In the genomic region with DNA sequence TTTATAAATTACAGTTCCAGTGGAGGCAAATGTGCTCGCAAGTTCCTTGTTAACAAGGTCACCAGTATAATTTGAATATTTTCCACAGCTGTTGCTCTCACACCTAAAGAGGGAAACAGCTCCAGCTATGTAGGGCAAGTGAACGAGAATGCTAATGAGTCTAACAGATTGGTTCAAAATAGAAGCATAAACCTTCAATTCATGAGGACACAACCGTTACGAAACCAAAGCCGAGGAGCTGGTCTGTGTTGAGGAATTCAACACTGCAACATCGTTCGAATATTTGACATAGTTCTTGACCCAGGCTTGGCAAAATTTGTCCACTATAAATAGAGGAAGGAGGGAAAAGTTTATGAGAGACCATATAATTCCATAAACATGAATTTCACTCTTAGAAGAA, we compare ENCODE assay signal across 10 cellular contexts.
DNase-seq lines count a peak whose midpoint lies in the region; ATAC-seq and TF ChIP-seq lines count a peak whose summit lies in the region.
"Had no signal": no experiment of that assay in that cellular context is flagged by ENCODE, and none has a peak within 500 bp of the region (broad histone marks: within the 10 kb centered on the region; RNA-seq: fewer than 3 reads in every experiment).

No MANE protein-coding gene starts in this region.

- no peak overlapping the region for H3K4me3 Mint-ChIP-seq in activated CD4-positive, alpha-beta T cell treated with anti-CD3 and anti-CD28 coated beads for 36 hours
- no peak overlapping the region for H3K4me3 Mint-ChIP-seq in immature natural killer cell

- no peak overlapping the region for H3K4me3 ChIP-seq in fibroblast of the aortic adventitia (ENCODE audit: low read depth, low read length)
- H3K4me3 ChIP-seq in tibial artery = peak overlapping the region; percentile 13 to 23
- H3K4me3 ChIP-seq: A549 had no signal

- H3K27me3 ChIP-seq in tibial artery = no peaks in the 10 kb centered on the region

- peak overlapping the region; percentile 69 to 73 for H3K27ac ChIP-seq in tibial artery
- H3K27ac ChIP-seq: A549, parathyroid adenoma had no signal

- H3K9me3 Mint-ChIP-seq in activated CD4-positive, alpha-beta T cell treated with anti-CD3 and anti-CD28 coated beads for 36 hours (ENCODE audit: low read depth) = peaks cover 10% of the 10 kb centered on the region
- peaks cover 1 to 9% (median 6%) of the 10 kb centered on the region in 6 donors for H3K9me3 Mint-ChIP-seq in immature natural killer cell

- H3K36me3 Mint-ChIP-seq in activated CD4-positive, alpha-beta T cell treated with anti-CD3 and anti-CD28 coated beads for 36 hours (ENCODE audit: low read depth) = peaks cover 6% of the 10 kb centered on the region
- peaks cover 0 to 9% (median 4%) of the 10 kb centered on the region in 3 donors for H3K36me3 Mint-ChIP-seq in immature natural killer cell

- H3K36me3 ChIP-seq in tibial artery = no peaks in the 10 kb centered on the region

- no peak for ATAC-seq in activated CD4-positive, alpha-beta T cell treated with anti-CD3 and anti-CD28 coated beads for 36 hours
- ATAC-seq: A549 had no signal

- CTCF ChIA-PET in activated CD4-positive, alpha-beta T cell treated with anti-CD3 and anti-CD28 coated beads for 36 hours (lab: Charles Lee) = interaction anchor here (1.0 kb wide), 1 partner anchor 117 kb away, joined by 3 read pairs; no protein-coding TSS in a partner anchor

- no peak for TF ChIP-seq CTCF in fibroblast of the aortic adventitia (IDR thresholded peaks at IDR 0.05; ENCODE audit: insufficient read depth, low read length)
- no peak for TF ChIP-seq CTCF in tibial artery (IDR thresholded peaks at IDR 0.05)

- no peak for DNase-seq in activated CD4-positive, alpha-beta T cell treated with anti-CD3 and anti-CD28 coated beads for 36 hours
- DNase-seq in activated CD4-positive, alpha-beta T cell treated with anti-CD3 and anti-CD28 coated beads, Interleukin-2, amount 50 U/mL, for 4 hours = no peak
- peak; percentile 67 for DNase-seq in HS-27A (ENCODE audit: low read depth)
- peak; percentile 85 for DNase-seq in fibroblast of the aortic adventitia (ENCODE audit: low read depth)
- DNase-seq in tibial artery = no peak
- DNase-seq in immature natural killer cell = no peak
- DNase-seq in activated naive CD4-positive, alpha-beta T cell treated with Interleukin-2 at 50 U/mL for 16 hours = no peak
- DNase-seq in NCI-H446 (lab: John Stamatoyannopoulos, UW) = no peak

- no peaks in the 10 kb centered on the region for H3K27me3 Mint-ChIP-seq in activated CD4-positive, alpha-beta T cell treated with anti-CD3 and anti-CD28 coated beads for 36 hours
- H3K27me3 Mint-ChIP-seq in immature natural killer cell (ENCODE audit: low read depth in 3 of 3) = peaks cover 0 to 11% (median 7%) of the 10 kb centered on the region in 3 donors

- POLR2A ChIA-PET in activated CD4-positive, alpha-beta T cell treated with anti-CD3 and anti-CD28 coated beads for 36 hours (lab: Charles Lee) = no interaction called here

- peak overlapping the region; percentile 14 for H3K27ac Mint-ChIP-seq in activated CD4-positive, alpha-beta T cell treated with anti-CD3 and anti-CD28 coated beads for 36 hours
- H3K27ac Mint-ChIP-seq in immature natural killer cell = no peak overlapping the region

- no peaks in the 10 kb centered on the region for H3K9me3 ChIP-seq in tibial artery

- H3K4me1 Mint-ChIP-seq in activated CD4-positive, alpha-beta T cell treated with anti-CD3 and anti-CD28 coated beads for 36 hours = peaks cover 30% of the 10 kb centered on the region
- H3K4me1 Mint-ChIP-seq in immature natural killer cell = peaks cover 0 to 6% of the 10 kb centered on the region in 2 donors

- intact Hi-C loops in activated CD4-positive, alpha-beta T cell treated with anti-CD3 and anti-CD28 coated beads for 36 hours (cut with DNase I, micrococcal nuclease) = loop anchor here (1.0 to 5.0 kb wide), 12 partner anchors 17 to 1028 kb away; no protein-coding TSS in a partner anchor
- intact Hi-C loops in tibial artery (cut with DNase I; ENCODE audit: low total_unique reads) = no loop called here

- H3K4me1 ChIP-seq in tibial artery = peaks cover 0 to 37% (median 10%) of the 10 kb centered on the region in 4 donors
- H3K4me1 ChIP-seq: A549, parathyroid adenoma had no signal

Comparison
In these comparisons a context has a peak if more than half of its experiments do, and no peak if none do; other contexts are left out.
1. DNase-seq: peak in HS-27A (single experiment) and fibroblast of the aortic adventitia (single experiment); none in activated CD4-positive, alpha-beta T cell treated with anti-CD3 and anti-CD28 coated beads for 36 hours (single experiment), activated CD4-positive, alpha-beta T cell treated with anti-CD3 and anti-CD28 coated beads, Interleukin-2, amount 50 U/mL, for 4 hours (0 of 2), tibial artery (0 of 2), immature natural killer cell (0 of 3), activated naive CD4-positive, alpha-beta T cell treated with Interleukin-2 at 50 U/mL for 16 hours (single experiment) and NCI-H446 (0 of 2).